Comparison of ENCODE assay signal across 25 cellular contexts in the genomic region with DNA sequence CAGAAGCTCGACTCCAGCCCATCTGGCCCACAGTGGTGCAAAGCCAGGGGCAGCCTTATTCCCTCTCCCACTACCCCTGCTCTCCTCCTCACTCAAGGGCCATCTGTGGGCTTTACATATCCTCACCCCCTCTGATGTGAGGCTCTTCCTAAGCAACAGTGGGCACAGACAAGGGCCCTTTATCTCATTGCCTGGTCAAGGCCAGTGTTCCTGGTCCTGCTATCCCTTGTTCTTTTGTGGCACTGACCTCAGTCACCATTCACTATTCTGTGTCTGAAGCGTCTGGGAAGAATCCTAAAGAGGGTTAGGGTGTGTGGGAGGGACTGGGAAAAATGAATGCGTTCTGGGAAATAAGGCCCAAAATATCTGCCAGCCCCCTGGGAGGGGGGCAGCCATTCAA. TPM values are rescaled to one million over a fixed set of nuclear protein-coding genes. Genes with fewer than 3 reads are reported as not detected.
A peak's percentile ranks its signal among the peaks of the same experiment; 100 is the strongest.
DNase-seq lines count a peak whose midpoint lies in the region; ATAC-seq and TF ChIP-seq lines count a peak whose summit lies in the region.
"Had no signal": no experiment of that assay in that cellular context is flagged by ENCODE, and none has a peak within 500 bp of the region (broad histone marks: within the 10 kb centered on the region; RNA-seq: fewer than 3 reads in every experiment).

No MANE protein-coding gene starts in this region.

- peaks cover 3 to 42% of the 10 kb centered on the region in 2 donors for H3K4me1 ChIP-seq in ascending aorta
- H3K4me1 ChIP-seq in muscle layer of duodenum (ENCODE audit: control insufficient read depth in 1 of 2, insufficient read depth in 2 of 2, low read length in 2 of 2) = peaks cover 18 to 29% of the 10 kb centered on the region in 2 donors
- peaks cover 39% of the 10 kb centered on the region for H3K4me1 ChIP-seq in testis

- DNase-seq in NCI-H446 treated with DMSO at 0.1 percent for 48 hours (lab: John Stamatoyannopoulos, UW) (peak; percentile 9), ascending aorta (ENCODE audit: low spot score in 2 of 2) (no peak), testis (peak; percentile 56), A172 (ENCODE audit: low spot score) (no peak), caudate nucleus (lab: John Stamatoyannopoulos, UW) (no peak)
- DNase-seq: activated CD4-positive, alpha-beta T cell treated with anti-CD3 and anti-CD28 coated beads, Interleukin-2, amount 50 U/mL, for 4 hours; activated CD4-positive, CD25-positive, alpha-beta regulatory T cell; activated CD8-positive, alpha-beta memory T cell treated with anti-CD3 and anti-CD28 coated beads, Interleukin-2, amount 50 U/mL, for 4 hours; CD4-positive, alpha-beta T cell; DMS153; effector CD8-positive, alpha-beta T cell; foreskin fibroblast; hippocampal formation; immature natural killer cell; KG1; NCI-H1436 treated with DMSO at 0.1 percent for 48 hours; nephron progenitor cell; PC-9; posterior cingulate gyrus; SHP77 treated with DMSO at 0.1 percent for 48 hours had no signal

- H3K4me3 ChIP-seq in ascending aorta (no peak overlapping the region), muscle layer of duodenum (ENCODE audit: low read depth in 1 of 2, low read length in 2 of 2) (no peak overlapping the region), testis (no peak overlapping the region)
- H3K4me3 ChIP-seq: left lung, PC-9 had no signal

- TF ChIP-seq CTCF in ascending aorta (IDR thresholded peaks at IDR 0.05) (no peak), testis (IDR thresholded peaks at IDR 0.05) (peak in 1 of 3 experiments; percentile 4)

- H3K9me3 ChIP-seq in ascending aorta = no peaks in the 10 kb centered on the region
- no peaks in the 10 kb centered on the region for H3K9me3 ChIP-seq in muscle layer of duodenum (ENCODE audit: control insufficient read depth in 1 of 2, low read length in 2 of 2)
- H3K9me3 ChIP-seq in testis = no peaks in the 10 kb centered on the region
- H3K9me3 ChIP-seq: left lung had no signal

- WGBS in testis, 2 donors = 39 to 56% methylated on average over 3 of the region's 3 CpGs

- H3K27me3 ChIP-seq in ascending aorta (no peaks in the 10 kb centered on the region), muscle layer of duodenum (ENCODE audit: low read depth, low read length) (no peaks in the 10 kb centered on the region), testis (no peaks in the 10 kb centered on the region)
- H3K27me3 ChIP-seq: left lung had no signal

- TF ChIP-seq POLR2A in testis (IDR thresholded peaks at IDR 0.05) = no peak

- intact Hi-C loops in ascending aorta (cut with DNase I) = loop anchor here (10.0 kb wide), 2 partner anchors 468 to 528 kb away; partner anchors contain the start of gene RPL3
- intact Hi-C loops in testis (cut with DNase I; ENCODE audit: low total_unique reads) = no loop called here

- H3K27ac ChIP-seq in ascending aorta = peak overlapping the region; percentile 83 to 87
- peak overlapping the region; percentile 23 for H3K27ac ChIP-seq in muscle layer of duodenum (ENCODE audit: low read length)
- H3K27ac ChIP-seq in testis = peak overlapping the region; percentile 52 to 77
- H3K27ac ChIP-seq in caudate nucleus (ENCODE audit: low read depth, low read length) = no peak overlapping the region
- H3K27ac ChIP-seq: left lung, PC-9 had no signal

- peaks cover 0 to 11% of the 10 kb centered on the region in 2 donors for H3K36me3 ChIP-seq in ascending aorta
- peaks cover 0 to 15% of the 10 kb centered on the region in 2 donors for H3K36me3 ChIP-seq in muscle layer of duodenum (ENCODE audit: control insufficient read depth in 1 of 2, insufficient read depth in 2 of 2, low read length in 2 of 2)
- no peaks in the 10 kb centered on the region for H3K36me3 ChIP-seq in testis (ENCODE audit: low read depth, missing control alignments)

- no peak for ATAC-seq in HG02852 (IDR thresholded peaks at IDR 0.05; ENCODE audit: unreplicated experiment)
- ATAC-seq: activated naive CD4-positive, alpha-beta T cell treated with anti-CD3 and anti-CD28 coated beads, Interleukin-2, amount 50 U/mL, for 72 hours; activated T-helper 17 cell treated with anti-CD3 and anti-CD28 coated beads, Interleukin-2, amount 50 U/mL, for 72 hours; left lung had no signal

RNA-seq across cellular contexts. Expression of gene DNAL4, which starts 7.3 kb away (rescaled TPM):
- total RNA-seq in ascending aorta (18.0 TPM), testis (10 to 100 TPM; 54.4 to 76.8 TPM)
- 107 TPM for polyA plus RNA-seq in testis (ENCODE audit: insufficient read depth, low read depth, low replicate concordance)
- total RNA-seq in A172 (2014; rRNA removed; shearing (Covaris generic)) = 11.7 TPM in 2 replicates

RNA-seq across cellular contexts. Expression of gene SUN2, which starts 30.8 kb away (rescaled TPM):
- 896 TPM for total RNA-seq in ascending aorta
- 100 to 1,000 TPM; 295 to 331 TPM for total RNA-seq in testis
- polyA plus RNA-seq in testis (ENCODE audit: insufficient read depth, low read depth, low replicate concordance) = 90.8 TPM
- 61.3 and 77.4 TPM in 2 replicates for total RNA-seq in A172 (2014; rRNA removed; shearing (Covaris generic))

RNA-seq across cellular contexts. Expression of gene NPTXR, which starts 57.2 kb away (rescaled TPM):
- total RNA-seq in ascending aorta (46.3 TPM), testis (10 to 100 TPM; 12.6 to 14.1 TPM)
- 3.9 TPM for polyA plus RNA-seq in testis (ENCODE audit: insufficient read depth, low read depth, low replicate concordance)
- total RNA-seq in A172 (2014; rRNA removed; shearing (Covaris generic)) = 1.9 and 2.7 TPM in 2 replicates

Comparison
In these comparisons a context has a peak if more than half of its experiments do, and no peak if none do; other contexts are left out.
1. DNase-seq: peak in NCI-H446 treated with DMSO at 0.1 percent for 48 hours (single experiment) and testis (single experiment); none in ascending aorta (0 of 2), A172 (single experiment) and caudate nucleus (0 of 61).